ENCODE assay signal across 14 cellular contexts in genomic region chr3:96192951-96193350, GRCh38.
"Had no signal": no experiment of that assay in that cellular context is flagged by ENCODE, and none has a peak within 500 bp of the region (broad histone marks: within the 10 kb centered on the region; RNA-seq: fewer than 3 reads in every experiment).

No MANE protein-coding gene starts in this region.

- H3K4me1 ChIP-seq: adrenal gland, breast epithelium, esophagus squamous epithelium, lower lobe of right lung had no signal

- DNase-seq: activated CD4-positive, alpha-beta T cell treated with anti-CD3 and anti-CD28 coated beads for 1 hour; activated CD4-positive, alpha-beta T cell treated with anti-CD3 and anti-CD28 coated beads, Interleukin-2, amount 50 U/mL, for 4 hours; activated gamma-delta T cell treated with Interleukin-2 at 50 U/mL for 16 hours; adrenal gland; effector CD8-positive, alpha-beta T cell; esophagus squamous epithelium; lower lobe of right lung; stimulated activated naive CD4-positive, alpha-beta T cell; WERI-Rb-1 had no signal

- H3K27me3 ChIP-seq: adrenal gland, breast epithelium, esophagus squamous epithelium had no signal

- H3K36me3 Mint-ChIP-seq: activated naive CD4-positive, alpha-beta T cell treated with anti-CD3 and anti-CD28 coated beads, Interleukin-2, amount 50 U/mL, for 72 hours; mesothelial cell of epicardium; natural killer cell treated with Interleukin-12 subunit alpha and Interleukin-12 subunit beta and Interleukin-15 and Interleukin-18, amount 100 ng/mL, for 72 hours had no signal

- H3K4me3 ChIP-seq: adrenal gland, breast epithelium, esophagus squamous epithelium, lower lobe of right lung had no signal

- H3K9me3 ChIP-seq: adrenal gland, breast epithelium, esophagus squamous epithelium, lower lobe of right lung had no signal

- H3K27me3 Mint-ChIP-seq: dendritic cell treated with granulocyte-macrophage colony-stimulating factor and Interleukin-4, amounts not matched to agents 40 ng/mL and 50 ng/mL, for 4 days; natural killer cell treated with Interleukin-12 subunit alpha and Interleukin-12 subunit beta and Interleukin-15 and Interleukin-18, amount 100 ng/mL, for 72 hours had no signal

- H3K27ac ChIP-seq: adrenal gland, breast epithelium, esophagus squamous epithelium, lower lobe of right lung, WERI-Rb-1 had no signal

- H3K9me3 Mint-ChIP-seq: dendritic cell treated with granulocyte-macrophage colony-stimulating factor and Interleukin-4, amounts not matched to agents 40 ng/mL and 50 ng/mL, for 4 days had no signal

- H3K27ac Mint-ChIP-seq: activated naive CD4-positive, alpha-beta T cell treated with anti-CD3 and anti-CD28 coated beads, Interleukin-2, amount 50 U/mL, for 72 hours; dendritic cell treated with granulocyte-macrophage colony-stimulating factor and Interleukin-4, amounts not matched to agents 40 ng/mL and 50 ng/mL, for 4 days; mesothelial cell of epicardium; natural killer cell treated with Interleukin-12 subunit alpha and Interleukin-12 subunit beta and Interleukin-15 and Interleukin-18, amount 100 ng/mL, for 72 hours had no signal

- ATAC-seq: activated naive CD4-positive, alpha-beta T cell treated with anti-CD3 and anti-CD28 coated beads, Interleukin-2, amount 50 U/mL, for 72 hours; natural killer cell treated with Interleukin-12 subunit alpha and Interleukin-12 subunit beta and Interleukin-15 and Interleukin-18, amount 100 ng/mL, for 72 hours had no signal

- H3K36me3 ChIP-seq: adrenal gland, breast epithelium, esophagus squamous epithelium, lower lobe of right lung, WERI-Rb-1 had no signal

- H3K4me3 Mint-ChIP-seq: dendritic cell treated with granulocyte-macrophage colony-stimulating factor and Interleukin-4, amounts not matched to agents 40 ng/mL and 50 ng/mL, for 4 days; mesothelial cell of epicardium; natural killer cell treated with Interleukin-12 subunit alpha and Interleukin-12 subunit beta and Interleukin-15 and Interleukin-18, amount 100 ng/mL, for 72 hours had no signal
